ENCODE assay signal across 8 cellular contexts in the genomic region with DNA sequence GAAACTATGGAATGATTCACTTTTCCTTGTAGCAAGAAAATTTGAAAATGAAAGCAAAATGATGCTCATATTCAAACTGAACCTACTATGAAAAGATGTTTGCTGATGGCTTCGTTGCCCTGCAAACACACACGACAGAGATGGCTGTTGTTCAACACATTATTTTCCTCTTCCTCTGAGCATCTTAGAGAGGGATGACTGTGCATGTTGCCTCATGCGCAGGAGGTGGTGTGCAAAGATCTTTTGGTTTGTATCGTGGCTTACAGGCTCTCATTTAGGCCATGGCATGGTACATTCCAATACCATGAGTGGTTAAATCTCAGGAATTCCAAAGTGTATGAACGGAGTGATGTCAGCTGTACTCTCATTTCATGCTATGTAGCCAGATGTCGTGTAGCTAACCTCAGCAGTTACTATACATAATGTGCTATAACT.
A peak's percentile ranks its signal among the peaks of the same experiment; 100 is the strongest.
DNase-seq lines count a peak whose midpoint lies in the region; ATAC-seq lines count a peak whose summit lies in the region.

No MANE protein-coding gene starts in this region.

- peak overlapping the region in 7 of 11 experiments; percentile 76 to 94 (median 84); a peak in 13 of 22 replicates for H3K4me2 ChIP-seq in BLaER1 treated with 17β-estradiol and CSF1 and Interleukin-3, amounts not matched to agents 10 nM and 100 nM

- H3K4me3 ChIP-seq in BLaER1 treated with 17β-estradiol and CSF1 and Interleukin-3, amounts not matched to agents 10 nM and 100 nM = no peak overlapping the region

- H3K27ac ChIP-seq in BLaER1 treated with 17β-estradiol and CSF1 and Interleukin-3, amounts not matched to agents 10 nM and 100 nM = peak overlapping the region in 5 of 11 experiments; percentile 71 to 80 (median 79); a peak in 9 of 22 replicates

- H3K27me3 Mint-ChIP-seq in activated T-cell treated with anti-CD3 and anti-CD28 coated beads, Interleukin-2, amount 50 U/mL, for 4 hours (ENCODE audit: low read depth) = no peaks in the 10 kb centered on the region

- no peak overlapping the region; a peak in 1 of 22 replicates for H3K9ac ChIP-seq in BLaER1 treated with 17β-estradiol and CSF1 and Interleukin-3, amounts not matched to agents 10 nM and 100 nM

- H3K4me3 Mint-ChIP-seq in activated T-cell treated with anti-CD3 and anti-CD28 coated beads, Interleukin-2, amount 50 U/mL, for 4 hours = peak overlapping the region; percentile 48

- no peaks in the 10 kb centered on the region for H3K9me3 Mint-ChIP-seq in activated T-cell treated with anti-CD3 and anti-CD28 coated beads, Interleukin-2, amount 50 U/mL, for 4 hours

- no peaks in the 10 kb centered on the region for H4K20me1 ChIP-seq in BLaER1 treated with 17β-estradiol and CSF1 and Interleukin-3, amounts not matched to agents 10 nM and 100 nM

- H3K27me3 ChIP-seq in BLaER1 treated with 17β-estradiol and CSF1 and Interleukin-3, amounts not matched to agents 10 nM and 100 nM = no peaks in the 10 kb centered on the region

- H3K36me3 Mint-ChIP-seq in activated T-cell treated with anti-CD3 and anti-CD28 coated beads, Interleukin-2, amount 50 U/mL, for 4 hours (ENCODE audit: insufficient read depth) = peaks cover 4% of the 10 kb centered on the region

- peak; percentile 100 for DNase-seq in HS-5 (ENCODE audit: low read depth)
- no peak for DNase-seq in activated T-cell treated with anti-CD3 and anti-CD28 coated beads, Interleukin-2, amount 50 U/mL, for 4 hours
- DNase-seq in glomerular visceral epithelial cell (ENCODE audit: extremely low spot score) = peak; percentile 97
- DNase-seq in stimulated activated CD8-positive, alpha-beta memory T cell treated with anti-CD3 and anti-CD28 coated beads, Interleukin-7, amount 100 ng/mL, for 24 hours (ENCODE audit: low read depth) = peak; percentile 20
- DNase-seq in OCI-M2 (lab: John Stamatoyannopoulos, UW; ENCODE audit: unreplicated experiment) = no peak
- no peak for DNase-seq in activated gamma-delta T cell treated with Interleukin-2 at 50 U/mL for 16 hours

- peak; percentile 92 to 95 for ATAC-seq in activated T-cell treated with anti-CD3 and anti-CD28 coated beads, Interleukin-2, amount 50 U/mL, for 4 hours
- no peak for ATAC-seq in GM21528 (IDR thresholded peaks at IDR 0.05; ENCODE audit: low FRiP score, unreplicated experiment)

- peaks cover 38 to 97% (median 65%) of the 10 kb centered on the region in 10 experiments for H3K4me1 ChIP-seq in BLaER1 treated with 17β-estradiol and CSF1 and Interleukin-3, amounts not matched to agents 10 nM and 100 nM

- H3K36me3 ChIP-seq in BLaER1 treated with 17β-estradiol and CSF1 and Interleukin-3, amounts not matched to agents 10 nM and 100 nM = no peaks in the 10 kb centered on the region

- H3K9me3 ChIP-seq in BLaER1 treated with 17β-estradiol and CSF1 and Interleukin-3, amounts not matched to agents 10 nM and 100 nM (replicated peaks in 1 of 11) = no peaks in the 10 kb centered on the region

- peaks cover 77% of the 10 kb centered on the region for H3K4me1 Mint-ChIP-seq in activated T-cell treated with anti-CD3 and anti-CD28 coated beads, Interleukin-2, amount 50 U/mL, for 4 hours (ENCODE audit: low read depth)

Comparison
In these comparisons a context has a peak if more than half of its experiments do, and no peak if none do; other contexts are left out.
1. DNase-seq: peak in HS-5 (single experiment), glomerular visceral epithelial cell (single experiment) and stimulated activated CD8-positive, alpha-beta memory T cell treated with anti-CD3 and anti-CD28 coated beads, Interleukin-7, amount 100 ng/mL, for 24 hours (single experiment); none in activated T-cell treated with anti-CD3 and anti-CD28 coated beads, Interleukin-2, amount 50 U/mL, for 4 hours (single experiment), OCI-M2 (single experiment) and activated gamma-delta T cell treated with Interleukin-2 at 50 U/mL for 16 hours (single experiment).